1 cellular context compared by ENCODE assay signal in the genomic region with DNA sequence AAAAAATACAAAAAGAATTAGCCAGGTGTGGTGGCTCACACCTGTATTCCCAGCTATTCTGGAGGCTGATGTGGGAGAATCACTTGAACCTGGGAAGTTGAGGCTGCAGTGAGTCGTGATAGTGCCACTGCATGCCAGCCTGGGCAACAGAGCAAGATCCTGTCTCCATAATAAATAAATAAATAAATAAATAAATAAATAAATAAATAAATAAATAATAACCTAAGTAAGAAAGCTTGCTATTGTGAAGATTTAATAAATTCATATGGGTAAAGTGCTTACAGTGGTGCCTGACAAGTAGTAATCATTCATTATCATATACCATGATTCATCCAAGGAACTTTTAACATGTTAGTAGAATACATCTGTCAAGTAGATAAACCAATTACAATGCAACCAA.
TF ChIP-seq lines count a peak whose summit lies in the region.

No MANE protein-coding gene starts in this region.

TF ChIP-seq in HEK293, 187 proteins besides CTCF, POLR2A, EP300 and RAD21 (continued from another document):
- TF ChIP-seq, protein P1, sequence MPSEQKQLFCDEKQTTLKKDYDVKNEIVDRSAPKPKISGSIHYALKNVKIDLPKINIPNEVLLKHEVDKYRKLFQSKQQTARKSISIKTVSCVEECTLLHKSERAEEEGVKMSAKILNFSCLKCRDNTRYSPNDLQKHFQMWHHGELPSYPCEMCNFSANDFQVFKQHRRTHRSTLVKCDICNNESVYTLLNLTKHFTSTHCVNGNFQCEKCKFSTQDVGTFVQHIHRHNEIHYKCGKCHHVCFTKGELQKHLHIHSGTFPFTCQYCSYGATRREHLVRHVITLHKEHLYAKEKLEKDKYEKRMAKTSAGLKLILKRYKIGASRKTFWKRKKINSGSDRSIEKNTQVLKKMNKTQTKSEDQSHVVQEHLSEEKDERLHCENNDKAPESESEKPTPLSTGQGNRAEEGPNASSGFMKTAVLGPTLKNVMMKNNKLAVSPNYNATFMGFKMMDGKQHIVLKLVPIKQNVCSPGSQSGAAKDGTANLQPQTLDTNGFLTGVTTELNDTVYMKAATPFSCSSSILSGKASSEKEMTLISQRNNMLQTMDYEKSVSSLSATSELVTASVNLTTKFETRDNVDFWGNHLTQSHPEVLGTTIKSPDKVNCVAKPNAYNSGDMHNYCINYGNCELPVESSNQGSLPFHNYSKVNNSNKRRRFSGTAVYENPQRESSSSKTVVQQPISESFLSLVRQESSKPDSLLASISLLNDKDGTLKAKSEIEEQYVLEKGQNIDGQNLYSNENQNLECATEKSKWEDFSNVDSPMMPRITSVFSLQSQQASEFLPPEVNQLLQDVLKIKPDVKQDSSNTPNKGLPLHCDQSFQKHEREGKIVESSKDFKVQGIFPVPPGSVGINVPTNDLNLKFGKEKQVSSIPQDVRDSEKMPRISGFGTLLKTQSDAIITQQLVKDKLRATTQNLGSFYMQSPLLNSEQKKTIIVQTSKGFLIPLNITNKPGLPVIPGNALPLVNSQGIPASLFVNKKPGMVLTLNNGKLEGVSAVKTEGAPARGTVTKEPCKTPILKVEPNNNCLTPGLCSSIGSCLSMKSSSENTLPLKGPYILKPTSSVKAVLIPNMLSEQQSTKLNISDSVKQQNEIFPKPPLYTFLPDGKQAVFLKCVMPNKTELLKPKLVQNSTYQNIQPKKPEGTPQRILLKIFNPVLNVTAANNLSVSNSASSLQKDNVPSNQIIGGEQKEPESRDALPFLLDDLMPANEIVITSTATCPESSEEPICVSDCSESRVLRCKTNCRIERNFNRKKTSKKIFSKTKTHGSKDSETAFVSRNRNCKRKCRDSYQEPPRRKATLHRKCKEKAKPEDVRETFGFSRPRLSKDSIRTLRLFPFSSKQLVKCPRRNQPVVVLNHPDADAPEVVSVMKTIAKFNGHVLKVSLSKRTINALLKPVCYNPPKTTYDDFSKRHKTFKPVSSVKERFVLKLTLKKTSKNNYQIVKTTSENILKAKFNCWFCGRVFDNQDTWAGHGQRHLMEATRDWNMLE (tag by site-specific recombination; conservative IDR thresholded peaks at IDR 0.05; ENCODE audit: low read depth) = peak; percentile 67; the same call in 1 of the 2 replicates
- TF ChIP-seq ZNF558 (tag by site-specific recombination; IDR thresholded peaks at IDR 0.05) = no peak
- 0 out of 2 replicates have a peak, but pooled peaks have one; percentile 10 for TF ChIP-seq ZNF560 (tag by site-specific recombination; IDR thresholded peaks at IDR 0.05; ENCODE audit: borderline replicate concordance)
- TF ChIP-seq ZFP69B (tag by site-specific recombination; IDR thresholded peaks at IDR 0.05) = no peak
- TF ChIP-seq ZNF140 (tag by site-specific recombination; IDR thresholded peaks at IDR 0.05) = peak; percentile 32; the same call in 1 of the 2 replicates
- TF ChIP-seq, protein P2, sequence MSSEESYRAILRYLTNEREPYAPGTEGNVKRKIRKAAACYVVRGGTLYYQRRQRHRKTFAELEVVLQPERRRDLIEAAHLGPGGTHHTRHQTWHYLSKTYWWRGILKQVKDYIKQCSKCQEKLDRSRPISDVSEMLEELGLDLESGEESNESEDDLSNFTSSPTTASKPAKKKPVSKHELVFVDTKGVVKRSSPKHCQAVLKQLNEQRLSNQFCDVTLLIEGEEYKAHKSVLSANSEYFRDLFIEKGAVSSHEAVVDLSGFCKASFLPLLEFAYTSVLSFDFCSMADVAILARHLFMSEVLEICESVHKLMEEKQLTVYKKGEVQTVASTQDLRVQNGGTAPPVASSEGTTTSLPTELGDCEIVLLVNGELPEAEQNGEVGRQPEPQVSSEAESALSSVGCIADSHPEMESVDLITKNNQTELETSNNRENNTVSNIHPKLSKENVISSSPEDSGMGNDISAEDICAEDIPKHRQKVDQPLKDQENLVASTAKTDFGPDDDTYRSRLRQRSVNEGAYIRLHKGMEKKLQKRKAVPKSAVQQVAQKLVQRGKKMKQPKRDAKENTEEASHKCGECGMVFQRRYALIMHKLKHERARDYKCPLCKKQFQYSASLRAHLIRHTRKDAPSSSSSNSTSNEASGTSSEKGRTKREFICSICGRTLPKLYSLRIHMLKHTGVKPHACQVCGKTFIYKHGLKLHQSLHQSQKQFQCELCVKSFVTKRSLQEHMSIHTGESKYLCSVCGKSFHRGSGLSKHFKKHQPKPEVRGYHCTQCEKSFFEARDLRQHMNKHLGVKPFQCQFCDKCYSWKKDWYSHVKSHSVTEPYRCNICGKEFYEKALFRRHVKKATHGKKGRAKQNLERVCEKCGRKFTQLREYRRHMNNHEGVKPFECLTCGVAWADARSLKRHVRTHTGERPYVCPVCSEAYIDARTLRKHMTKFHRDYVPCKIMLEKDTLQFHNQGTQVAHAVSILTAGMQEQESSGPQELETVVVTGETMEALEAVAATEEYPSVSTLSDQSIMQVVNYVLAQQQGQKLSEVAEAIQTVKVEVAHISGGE (tag by site-specific recombination; conservative IDR thresholded peaks at IDR 0.05; ENCODE audit: low read depth) = peak; percentile 56
- TF ChIP-seq GFI1B (tag by site-specific recombination; IDR thresholded peaks at IDR 0.05) = no peak
- no peak for TF ChIP-seq ZNF248 (tag by site-specific recombination; IDR thresholded peaks at IDR 0.05)
- TF ChIP-seq HOXD13 (CRISPR knock-in tag; IDR thresholded peaks at IDR 0.05; ENCODE audit: borderline replicate concordance) = no peak
- no peak for TF ChIP-seq ZBTB21 (tag by site-specific recombination; IDR thresholded peaks at IDR 0.05)
- peak; percentile 78; the same call in 1 of the 2 replicates for TF ChIP-seq ZNF394 (tag by site-specific recombination; IDR thresholded peaks at IDR 0.05; ENCODE audit: borderline replicate concordance)
- no peak for TF ChIP-seq ZNF174 (tag by site-specific recombination; IDR thresholded peaks at IDR 0.05)
- TF ChIP-seq YY2 (tag by site-specific recombination; IDR thresholded peaks at IDR 0.05) = no peak
- TF ChIP-seq ZNF202 (tag by site-specific recombination; IDR thresholded peaks at IDR 0.05; ENCODE audit: borderline replicate concordance) = no peak
- no peak for TF ChIP-seq YY1 (tag by site-specific recombination; IDR thresholded peaks at IDR 0.05)
- TF ChIP-seq PRDM1 (tag by site-specific recombination; IDR thresholded peaks at IDR 0.05) = no peak
- peak; percentile 51 for TF ChIP-seq ZNF623 (tag by site-specific recombination; IDR thresholded peaks at IDR 0.05)
- no peak for TF ChIP-seq GLI2 (tag by site-specific recombination; IDR thresholded peaks at IDR 0.05; ENCODE audit: borderline replicate concordance, low read depth)
